ENCODE assay signal across 2 cellular contexts in genomic region chr1:162397039-162397448, GRCh38.
TF ChIP-seq lines count a peak whose summit lies in the region.

No MANE protein-coding gene starts in this region.

TF ChIP-seq in Ishikawa, 13 proteins besides CTCF, POLR2A, EP300 and RAD21:
- no peak for TF ChIP-seq NFIC (IDR thresholded peaks at IDR 0.05)
- TF ChIP-seq MAX (IDR thresholded peaks at IDR 0.05) = no peak
- TF ChIP-seq CREB1 (IDR thresholded peaks at IDR 0.05; ENCODE audit: low read depth) = no peak
- no peak for TF ChIP-seq YY1 (IDR thresholded peaks at IDR 0.05; ENCODE audit: low read depth)
- TF ChIP-seq FOXM1 (IDR thresholded peaks at IDR 0.05; ENCODE audit: borderline replicate concordance, low read depth) = no peak

TF ChIP-seq in HepG2, 621 proteins besides CTCF, POLR2A, EP300 and RAD21:
- no peak for TF ChIP-seq HOXA7 (CRISPR knock-in tag; IDR thresholded peaks at IDR 0.05)
- TF ChIP-seq HINFP (CRISPR knock-in tag; IDR thresholded peaks at IDR 0.05; ENCODE audit: low read depth) = no peak
- TF ChIP-seq ZNF891 (CRISPR knock-in tag; IDR thresholded peaks at IDR 0.05) = no peak
- TF ChIP-seq ZFYVE20 (CRISPR knock-in tag; IDR thresholded peaks at IDR 0.05; ENCODE audit: borderline replicate concordance, low read depth) = no peak
- TF ChIP-seq, protein P1, sequence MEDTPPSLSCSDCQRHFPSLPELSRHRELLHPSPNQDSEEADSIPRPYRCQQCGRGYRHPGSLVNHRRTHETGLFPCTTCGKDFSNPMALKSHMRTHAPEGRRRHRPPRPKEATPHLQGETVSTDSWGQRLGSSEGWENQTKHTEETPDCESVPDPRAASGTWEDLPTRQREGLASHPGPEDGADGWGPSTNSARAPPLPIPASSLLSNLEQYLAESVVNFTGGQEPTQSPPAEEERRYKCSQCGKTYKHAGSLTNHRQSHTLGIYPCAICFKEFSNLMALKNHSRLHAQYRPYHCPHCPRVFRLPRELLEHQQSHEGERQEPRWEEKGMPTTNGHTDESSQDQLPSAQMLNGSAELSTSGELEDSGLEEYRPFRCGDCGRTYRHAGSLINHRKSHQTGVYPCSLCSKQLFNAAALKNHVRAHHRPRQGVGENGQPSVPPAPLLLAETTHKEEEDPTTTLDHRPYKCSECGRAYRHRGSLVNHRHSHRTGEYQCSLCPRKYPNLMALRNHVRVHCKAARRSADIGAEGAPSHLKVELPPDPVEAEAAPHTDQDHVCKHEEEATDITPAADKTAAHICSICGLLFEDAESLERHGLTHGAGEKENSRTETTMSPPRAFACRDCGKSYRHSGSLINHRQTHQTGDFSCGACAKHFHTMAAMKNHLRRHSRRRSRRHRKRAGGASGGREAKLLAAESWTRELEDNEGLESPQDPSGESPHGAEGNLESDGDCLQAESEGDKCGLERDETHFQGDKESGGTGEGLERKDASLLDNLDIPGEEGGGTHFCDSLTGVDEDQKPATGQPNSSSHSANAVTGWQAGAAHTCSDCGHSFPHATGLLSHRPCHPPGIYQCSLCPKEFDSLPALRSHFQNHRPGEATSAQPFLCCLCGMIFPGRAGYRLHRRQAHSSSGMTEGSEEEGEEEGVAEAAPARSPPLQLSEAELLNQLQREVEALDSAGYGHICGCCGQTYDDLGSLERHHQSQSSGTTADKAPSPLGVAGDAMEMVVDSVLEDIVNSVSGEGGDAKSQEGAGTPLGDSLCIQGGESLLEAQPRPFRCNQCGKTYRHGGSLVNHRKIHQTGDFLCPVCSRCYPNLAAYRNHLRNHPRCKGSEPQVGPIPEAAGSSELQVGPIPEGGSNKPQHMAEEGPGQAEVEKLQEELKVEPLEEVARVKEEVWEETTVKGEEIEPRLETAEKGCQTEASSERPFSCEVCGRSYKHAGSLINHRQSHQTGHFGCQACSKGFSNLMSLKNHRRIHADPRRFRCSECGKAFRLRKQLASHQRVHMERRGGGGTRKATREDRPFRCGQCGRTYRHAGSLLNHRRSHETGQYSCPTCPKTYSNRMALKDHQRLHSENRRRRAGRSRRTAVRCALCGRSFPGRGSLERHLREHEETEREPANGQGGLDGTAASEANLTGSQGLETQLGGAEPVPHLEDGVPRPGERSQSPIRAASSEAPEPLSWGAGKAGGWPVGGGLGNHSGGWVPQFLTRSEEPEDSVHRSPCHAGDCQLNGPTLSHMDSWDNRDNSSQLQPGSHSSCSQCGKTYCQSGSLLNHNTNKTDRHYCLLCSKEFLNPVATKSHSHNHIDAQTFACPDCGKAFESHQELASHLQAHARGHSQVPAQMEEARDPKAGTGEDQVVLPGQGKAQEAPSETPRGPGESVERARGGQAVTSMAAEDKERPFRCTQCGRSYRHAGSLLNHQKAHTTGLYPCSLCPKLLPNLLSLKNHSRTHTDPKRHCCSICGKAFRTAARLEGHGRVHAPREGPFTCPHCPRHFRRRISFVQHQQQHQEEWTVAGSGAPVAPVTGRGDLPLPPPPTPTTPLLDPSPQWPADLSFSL (CRISPR knock-in tag; IDR thresholded peaks at IDR 0.05) = no peak
- TF ChIP-seq ZNF17 (CRISPR knock-in tag; IDR thresholded peaks at IDR 0.05) = no peak
- TF ChIP-seq ZNF850 (CRISPR knock-in tag; conservative IDR thresholded peaks at IDR 0.05) = no peak
- TF ChIP-seq HNF4A (CRISPR knock-in tag; IDR thresholded peaks at IDR 0.05) = no peak
- TF ChIP-seq SETDB1 (CRISPR knock-in tag; IDR thresholded peaks at IDR 0.05; ENCODE audit: borderline replicate concordance) = no peak
- TF ChIP-seq SSRP1 (CRISPR knock-in tag; IDR thresholded peaks at IDR 0.05) = no peak
- no peak for TF ChIP-seq KDM5A (IDR thresholded peaks at IDR 0.05; ENCODE audit: borderline replicate concordance, low read length)
- TF ChIP-seq ARID4A (CRISPR knock-in tag; IDR thresholded peaks at IDR 0.05; ENCODE audit: borderline replicate concordance) = no peak
- TF ChIP-seq STAG1 (CRISPR knock-in tag; IDR thresholded peaks at IDR 0.05) = peak; percentile 41
- TF ChIP-seq SMC3 (IDR thresholded peaks at IDR 0.05; ENCODE audit: low read length) = peak; percentile 33; the same call in 1 of the 2 replicates
- no peak for TF ChIP-seq ZMYM3 (CRISPR knock-in tag; IDR thresholded peaks at IDR 0.05)
- no peak for TF ChIP-seq HOXA9 (CRISPR knock-in tag; IDR thresholded peaks at IDR 0.05; ENCODE audit: borderline replicate concordance)
- no peak for TF ChIP-seq SNAPC5 (CRISPR knock-in tag; IDR thresholded peaks at IDR 0.05; ENCODE audit: borderline replicate concordance)
- no peak for TF ChIP-seq SALL2 (CRISPR knock-in tag; IDR thresholded peaks at IDR 0.05)
- TF ChIP-seq, protein P2, sequence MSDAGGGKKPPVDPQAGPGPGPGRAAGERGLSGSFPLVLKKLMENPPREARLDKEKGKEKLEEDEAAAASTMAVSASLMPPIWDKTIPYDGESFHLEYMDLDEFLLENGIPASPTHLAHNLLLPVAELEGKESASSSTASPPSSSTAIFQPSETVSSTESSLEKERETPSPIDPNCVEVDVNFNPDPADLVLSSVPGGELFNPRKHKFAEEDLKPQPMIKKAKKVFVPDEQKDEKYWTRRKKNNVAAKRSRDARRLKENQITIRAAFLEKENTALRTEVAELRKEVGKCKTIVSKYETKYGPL (CRISPR knock-in tag; IDR thresholded peaks at IDR 0.05) = 0 out of 2 replicates have a peak, but pooled peaks have one; percentile 26
- no peak for TF ChIP-seq ZNF552 (CRISPR knock-in tag; IDR thresholded peaks at IDR 0.05; ENCODE audit: borderline replicate concordance)
- TF ChIP-seq, protein P3, sequence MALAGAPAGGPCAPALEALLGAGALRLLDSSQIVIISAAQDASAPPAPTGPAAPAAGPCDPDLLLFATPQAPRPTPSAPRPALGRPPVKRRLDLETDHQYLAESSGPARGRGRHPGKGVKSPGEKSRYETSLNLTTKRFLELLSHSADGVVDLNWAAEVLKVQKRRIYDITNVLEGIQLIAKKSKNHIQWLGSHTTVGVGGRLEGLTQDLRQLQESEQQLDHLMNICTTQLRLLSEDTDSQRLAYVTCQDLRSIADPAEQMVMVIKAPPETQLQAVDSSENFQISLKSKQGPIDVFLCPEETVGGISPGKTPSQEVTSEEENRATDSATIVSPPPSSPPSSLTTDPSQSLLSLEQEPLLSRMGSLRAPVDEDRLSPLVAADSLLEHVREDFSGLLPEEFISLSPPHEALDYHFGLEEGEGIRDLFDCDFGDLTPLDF (CRISPR knock-in tag; IDR thresholded peaks at IDR 0.05) = no peak
- no peak for TF ChIP-seq HMGA1 (CRISPR knock-in tag; conservative IDR thresholded peaks at IDR 0.05)
- TF ChIP-seq AGO2 (optimal IDR thresholded peaks at IDR 0.05; ENCODE audit: low read depth, low read length) = no peak
- no peak for TF ChIP-seq TAF1 (CRISPR knock-in tag; IDR thresholded peaks at IDR 0.05)
